Comparison of ENCODE assay signal across 8 cellular contexts in the genomic region with DNA sequence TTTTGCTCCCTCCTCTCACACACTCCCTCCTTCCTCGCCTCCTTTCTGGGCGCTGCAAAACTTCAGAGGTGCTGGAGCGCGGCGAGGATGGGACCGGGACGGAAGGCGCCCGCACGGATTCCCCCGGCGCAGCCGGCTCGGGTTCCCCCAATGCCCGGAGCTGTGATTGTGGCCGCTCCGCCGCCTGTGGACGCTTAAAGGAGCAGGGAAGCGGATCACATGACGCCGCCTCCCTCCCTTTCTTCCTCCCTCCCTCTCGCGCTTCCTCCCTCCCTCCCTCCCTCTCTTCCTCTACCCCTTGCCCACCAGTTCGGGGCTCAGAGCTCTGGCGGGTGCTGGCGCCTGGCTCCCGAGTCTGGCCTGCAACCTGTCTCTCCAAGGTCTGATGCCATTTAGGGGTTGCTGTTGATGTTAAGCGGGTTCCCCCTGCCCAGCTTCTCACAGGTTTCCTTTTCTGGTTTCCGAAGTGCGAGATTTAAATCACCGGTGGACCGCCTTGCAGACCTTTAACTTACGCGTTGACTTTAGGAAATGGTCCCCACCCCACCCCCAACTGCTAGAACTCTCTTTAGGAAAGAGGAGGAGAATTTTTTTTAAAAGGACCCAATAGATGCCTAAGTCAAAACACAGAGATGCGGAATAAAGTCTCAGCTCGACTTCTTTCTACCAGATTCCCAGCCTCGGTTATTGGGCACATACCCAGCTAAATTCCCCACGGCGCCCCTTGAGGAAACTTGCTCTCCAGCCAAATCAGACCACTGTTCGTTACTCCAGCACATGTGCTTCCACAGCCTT. TPM values are rescaled to one million over a fixed set of nuclear protein-coding genes. Genes with fewer than 3 reads are reported as not detected.
A peak's percentile ranks its signal among the peaks of the same experiment; 100 is the strongest.
DNase-seq lines count a peak whose midpoint lies in the region; ATAC-seq and TF ChIP-seq lines count a peak whose summit lies in the region.

A gene (minus strand): TSS at position 170 of the 795 bp plus-strand sequence. CDS start 224 bp downstream, outside the sequence.

- peak in 1 of 2 donors; percentile 74 for TF ChIP-seq POLR2A in thyroid gland (IDR thresholded peaks at IDR 0.05)

- peak within 1 kb of the TSS; percentile 56 for H3K4me3 ChIP-seq in SJSA1
- peak within 1 kb of the TSS; percentile 95 for H3K4me3 ChIP-seq in epithelial cell of proximal tubule (ENCODE audit: low read depth, low read length)
- peak within 1 kb of the TSS; percentile 48 to 70 (median 59) for H3K4me3 ChIP-seq in thyroid gland (replicated peaks in 1 of 3)

- H3K9me3 ChIP-seq in SJSA1 (replicated peaks) (no peaks in the 10 kb centered on the region), thyroid gland (no peaks in the 10 kb centered on the region)

- H3K27ac ChIP-seq in SJSA1: peak within 1 kb of the TSS; percentile 24
- H3K27ac ChIP-seq in thyroid gland: peak within 1 kb of the TSS; percentile 39 to 64 (median 45)

- H3K27ac Mint-ChIP-seq in mesothelial cell of epicardium: peak within 1 kb of the TSS; percentile 97

- DNase-seq in AG20443 (ENCODE audit: low spot score): peak; percentile 82
- DNase-seq in HT-29 (ENCODE audit: low spot score): peak; percentile 85
- DNase-seq in SJSA1 (ENCODE audit: low read depth in 1 of 2, low spot score in 2 of 2): peak; percentile 64 to 83
- no peak for DNase-seq in epithelial cell of proximal tubule (ENCODE audit: low read depth)
- DNase-seq in mesothelial cell of epicardium (ENCODE audit: low spot score in 2 of 2, unreplicated experiment in 2 of 2): peak; percentile 72 to 84
- DNase-seq in thyroid gland: peak; percentile 79 to 80
- no peak for DNase-seq in activated CD8-positive, alpha-beta memory T cell treated with anti-CD3 and anti-CD28 coated beads, Interleukin-2, amount 50 U/mL, for 4 hours

- no peaks in the 10 kb centered on the region; the same call in 1 of the 2 replicates for H3K36me3 ChIP-seq in SJSA1
- no peaks in the 10 kb centered on the region for H3K36me3 ChIP-seq in thyroid gland

- H3K27me3 ChIP-seq in SJSA1 (replicated peaks): no peaks in the 10 kb centered on the region; the same call in 1 of the 2 replicates
- no peaks in the 10 kb centered on the region for H3K27me3 ChIP-seq in thyroid gland

- intact Hi-C loops in thyroid gland (cut with DNase I): loop anchor here (10.0 kb wide), 1 partner anchor 108 kb away; no protein-coding TSS in a partner anchor

- H3K4me3 Mint-ChIP-seq in mesothelial cell of epicardium: peak within 1 kb of the TSS; percentile 93

- H3K4me1 Mint-ChIP-seq in mesothelial cell of epicardium: peaks cover 31% of the 10 kb centered on the region

- H3K9me3 Mint-ChIP-seq in mesothelial cell of epicardium: no peaks in the 10 kb centered on the region

- no peaks in the 10 kb centered on the region for H3K27me3 Mint-ChIP-seq in mesothelial cell of epicardium (ENCODE audit: low read depth)

- 1 to 2% methylated on average over 41 of the region's 41 CpGs for WGBS in thyroid gland, 2 donors

- no peak for ATAC-seq in GM18873 (IDR thresholded peaks at IDR 0.05; ENCODE audit: low FRiP score, unreplicated experiment)

- peak; percentile 15 for TF ChIP-seq CTCF in epithelial cell of proximal tubule (conservative IDR thresholded peaks at IDR 0.05; ENCODE audit: low read depth, low read length)
- no peak for TF ChIP-seq CTCF in mesothelial cell of epicardium (IDR thresholded peaks at IDR 0.05; ENCODE audit: unreplicated experiment)
- peak in 1 of 6 experiments; percentile 17 for TF ChIP-seq CTCF in thyroid gland (IDR thresholded peaks at IDR 0.05)

- no peaks in the 10 kb centered on the region for H3K36me3 Mint-ChIP-seq in mesothelial cell of epicardium

- peaks cover 20% of the 10 kb centered on the region for H3K4me1 ChIP-seq in SJSA1 (replicated peaks)
- H3K4me1 ChIP-seq in thyroid gland: peaks cover 9% of the 10 kb centered on the region in 2 donors

RNA-seq across cellular contexts. Expression of the gene that starts here (rescaled TPM):
- total RNA-seq in HT-29 (2014; rRNA removed; shearing (Covaris generic)): 29.0 and 30.8 TPM in 2 replicates
- 18.6 and 26.7 TPM in 2 replicates for total RNA-seq in SJSA1 (2014; rRNA removed; shearing (Covaris generic))
- total RNA-seq in epithelial cell of proximal tubule: 14.4 and 19.0 TPM in 2 replicates
- 203 to 225 TPM (median 217 TPM) in 3 replicates for total RNA-seq in mesothelial cell of epicardium
- 10 to 100 TPM; 20.0 to 52.7 (median 46.7) TPM for total RNA-seq in thyroid gland

Comparison
In these comparisons a context has a peak if more than half of its experiments do, and no peak if none do; other contexts are left out.
1. DNase-seq: peak in AG20443 (single experiment), HT-29 (single experiment), SJSA1 (2 of 2), mesothelial cell of epicardium (2 of 2) and thyroid gland (2 of 2); none in epithelial cell of proximal tubule (single experiment) and activated CD8-positive, alpha-beta memory T cell treated with anti-CD3 and anti-CD28 coated beads, Interleukin-2, amount 50 U/mL, for 4 hours (single experiment).
2. Peak in every context shown above with its lines, with median percentiles within 50 percentile points of each other: H3K4me3 ChIP-seq.